ENCODE assay signal across 8 cellular contexts in the genomic region with DNA sequence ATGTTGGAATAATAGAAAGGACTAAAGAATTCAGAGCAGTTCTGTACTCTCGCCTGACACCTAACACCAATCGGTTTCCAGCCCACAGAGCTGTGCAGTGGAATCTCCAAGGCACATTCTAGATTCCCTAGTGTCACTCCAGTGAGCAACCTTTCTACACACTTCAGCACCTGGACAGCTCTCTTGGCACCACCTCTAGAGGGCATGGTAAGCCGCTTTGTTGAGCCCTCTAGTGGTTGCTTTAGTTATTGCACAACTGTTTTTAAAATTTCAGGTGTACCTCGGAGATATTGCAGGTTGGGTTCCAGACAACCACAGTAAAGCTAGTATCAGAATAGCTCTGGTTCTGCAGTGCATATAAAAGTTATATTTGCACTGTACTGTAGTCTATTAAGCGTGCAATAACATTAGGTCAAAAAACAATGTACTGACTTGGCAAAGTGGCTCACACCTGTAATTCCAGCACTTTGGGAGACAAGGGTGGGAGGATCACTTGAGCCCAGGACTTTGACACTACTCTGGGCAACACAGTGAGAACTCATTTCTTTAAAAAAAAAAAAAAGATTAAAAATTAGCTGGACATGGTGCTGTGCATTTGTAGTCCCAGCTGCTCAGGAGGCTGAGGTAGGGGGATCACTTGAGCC. TPM values are rescaled to one million over a fixed set of nuclear protein-coding genes. Genes with fewer than 3 reads are reported as not detected.
DNase-seq lines count a peak whose midpoint lies in the region; ATAC-seq, FAIRE-seq and TF ChIP-seq lines count a peak whose summit lies in the region.

No MANE protein-coding gene starts in this region.

- TF ChIP-seq EP300 in upper lobe of left lung (IDR thresholded peaks at IDR 0.05), result no peak

- H3K36me3 ChIP-seq in pancreas, result no peaks in the 10 kb centered on the region
- H3K36me3 ChIP-seq in upper lobe of left lung, result no peaks in the 10 kb centered on the region

- TF ChIP-seq POLR2A in H54 (IDR thresholded peaks at IDR 0.05; ENCODE audit: low read depth, low read length), result no peak
- TF ChIP-seq POLR2A in upper lobe of left lung (IDR thresholded peaks at IDR 0.05), result no peak

- H3K9me3 ChIP-seq in pancreas (no peaks in the 10 kb centered on the region), upper lobe of left lung (no peaks in the 10 kb centered on the region)

- TF ChIP-seq CTCF in pancreas (IDR thresholded peaks at IDR 0.05), result peak; percentile 84 to 90 (median 90)
- TF ChIP-seq CTCF in upper lobe of left lung (IDR thresholded peaks at IDR 0.05), result peak; percentile 57 to 82 (median 76)

- no peaks in the 10 kb centered on the region for H3K4me1 ChIP-seq in pancreas
- H3K4me1 ChIP-seq in upper lobe of left lung, result no peaks in the 10 kb centered on the region

- WGBS in pancreas, 2 donors, result 1% methylated on average over 5 of the region's 5 CpGs
- 2 to 6% methylated on average over 5 of the region's 5 CpGs for WGBS in upper lobe of left lung, 2 donors

- H3K27me3 ChIP-seq in pancreas (peaks cover 0 to 5% (median 0%) of the 10 kb centered on the region in 4 donors), upper lobe of left lung (no peaks in the 10 kb centered on the region)

- H3K27ac ChIP-seq in pancreas (no peak overlapping the region), upper lobe of left lung (no peak overlapping the region)

- peak; percentile 84 to 100 (median 98) for ATAC-seq in pancreas
- peak; percentile 91 to 92 for ATAC-seq in upper lobe of left lung (ENCODE audit: low FRiP score in 2 of 2)

- intact Hi-C loops in pancreas (cut with DNase I), result no loop called here

- H3K4me3 ChIP-seq in pancreas (no peak overlapping the region), upper lobe of left lung (no peak overlapping the region)

- FAIRE-seq in H54 (lab: Jason Lieb, UNC), result peak; percentile 84
- FAIRE-seq in frontal cortex (lab: Jason Lieb, UNC), result no peak
- peak; percentile 80 for FAIRE-seq in pancreas (lab: Jason Lieb, UNC)

- DNase-seq in GM03348 (ENCODE audit: low spot score) (peak; percentile 87), H54 (ENCODE audit: insufficient read length, low spot score) (peak; percentile 64), LoVo (ENCODE audit: low spot score) (peak; percentile 87), SHP77 treated with DMSO at 0.1 percent for 48 hours (lab: John Stamatoyannopoulos, UW) (peak; percentile 81), frontal cortex (ENCODE audit: low spot score in 2 of 2) (peak; percentile 29 to 58), pancreas (peak; percentile 54 to 85 (median 78)), upper lobe of left lung (peak in 1 of 2 donors; percentile 64)
- peak; percentile 45 for DNase-seq in activated effector memory CD4-positive, alpha-beta T cell treated with Interleukin-2 at 50 U/mL for 16 hours

RNA-seq across cellular contexts. Expression of a gene that starts 26.5 kb away (rescaled TPM):
- total RNA-seq in frontal cortex (77.9 TPM), pancreas (1 to 10 TPM; 1.3 to 4.8 (median 2.6) TPM), upper lobe of left lung (10 to 100 TPM in 1 of 6 donors, 1 to 10 TPM in 4, under 1 TPM in 1; 0.67 to 14.7 (median 1.3) TPM)
- polyA plus RNA-seq in pancreas, result 1 to 10 TPM; 1.2 to 1.4 TPM
